Comparison of ENCODE assay signal across 21 cellular contexts in genomic region chr6:78861509-78861908, GRCh38. TPM values are rescaled to one million over a fixed set of nuclear protein-coding genes. Genes with fewer than 3 reads are reported as not detected.
A peak's percentile ranks its signal among the peaks of the same experiment; 100 is the strongest.
DNase-seq lines count a peak whose midpoint lies in the region; ATAC-seq, FAIRE-seq and TF ChIP-seq lines count a peak whose summit lies in the region.
"Had no signal": no experiment of that assay in that cellular context is flagged by ENCODE, and none has a peak within 500 bp of the region (broad histone marks: within the 10 kb centered on the region; RNA-seq: fewer than 3 reads in every experiment).

No MANE protein-coding gene starts in this region.

- TF ChIP-seq CTCF in HepG2 (CRISPR knock-in tag; IDR thresholded peaks at IDR 0.05) (peak; percentile 36; the same call in 1 of the 2 replicates), right lobe of liver (IDR thresholded peaks at IDR 0.05) (no peak), OCI-LY7 (conservative IDR thresholded peaks at IDR 0.05; ENCODE audit: low read length) (peak; percentile 57), epithelial cell of esophagus (IDR thresholded peaks at IDR 0.05; ENCODE audit: insufficient read depth, low read depth, low read length, missing control alignments) (peak; percentile 37)

- TF ChIP-seq POLR2A in HepG2 (IDR thresholded peaks at IDR 0.05; ENCODE audit: insufficient read depth in 1 of 2, low read depth in 2 of 2, low read length in 2 of 2) = no peak
- TF ChIP-seq POLR2A in right lobe of liver (IDR thresholded peaks at IDR 0.05) = no peak

- H3K79me2 ChIP-seq in HepG2 (ENCODE audit: insufficient read depth, low read length) (no peaks in the 10 kb centered on the region), OCI-LY7 (ENCODE audit: insufficient read depth, low read depth, low read length) (peaks cover 6% of the 10 kb centered on the region; the same call in 1 of the 2 replicates), mesendoderm (ENCODE audit: control insufficient read depth, insufficient read depth, low read length) (no peaks in the 10 kb centered on the region)

- no peaks in the 10 kb centered on the region for H3K36me3 ChIP-seq in HepG2 (replicated peaks in 1 of 2; ENCODE audit: control insufficient read depth in 1 of 2, insufficient read depth in 2 of 2, low read length in 2 of 2)
- no peaks in the 10 kb centered on the region for H3K36me3 ChIP-seq in right lobe of liver
- H3K36me3 ChIP-seq in OCI-LY7 (ENCODE audit: insufficient read depth, low read length) = no peaks in the 10 kb centered on the region
- H3K36me3 ChIP-seq in mesendoderm (ENCODE audit: control insufficient read depth, insufficient read depth, low read length) = no peaks in the 10 kb centered on the region
- H3K36me3 ChIP-seq: neutrophil, vagina had no signal

- peak; percentile 97 for ATAC-seq in HepG2
- no peak for ATAC-seq in right lobe of liver
- ATAC-seq: Right ventricle myocardium inferior, sciatic nerve, T-helper 17 cell had no signal

- WGBS in HepG2 (ENCODE audit: low lambda C conversion rate) = 8% methylated on average over 2 of the region's 2 CpGs
- WGBS in right lobe of liver (ENCODE audit: insufficient coverage, low coverage, low lambda C conversion rate, missing lambda C conversion rate) = 62% methylated on average over 2 of the region's 2 CpGs
- no CpG with 5 or more reads among the region's 2 CpGs for WGBS in mesendoderm (ENCODE audit: extremely low coverage, insufficient coverage, low lambda C conversion rate)

- H2BK120ac ChIP-seq in mesendoderm (ENCODE audit: low read depth, low read length) = no peak overlapping the region

- BruUV-seq in HepG2 (replicated peaks; lab: Mats Ljungman, UMichigan) = no TSS peak
- BruUV-seq in OCI-LY7 (replicated peaks; lab: Mats Ljungman, UMichigan) = no TSS peak

- peaks cover 11% of the 10 kb centered on the region for H3K4me1 ChIP-seq in HepG2 (ENCODE audit: insufficient read depth, low read length)
- peaks cover 0 to 1% (median 0%) of the 10 kb centered on the region in 4 donors for H3K4me1 ChIP-seq in right lobe of liver
- peaks cover 6% of the 10 kb centered on the region for H3K4me1 ChIP-seq in OCI-LY7 (ENCODE audit: insufficient read depth, low read length, poor library complexity, severe bottlenecking)
- no peaks in the 10 kb centered on the region for H3K4me1 ChIP-seq in mesendoderm (ENCODE audit: control insufficient read depth, low read depth, low read length)
- H3K4me1 ChIP-seq: vagina had no signal

- no peak overlapping the region for H3K56ac ChIP-seq in mesendoderm (ENCODE audit: low read length)

- H3K4me2 ChIP-seq in HepG2 (ENCODE audit: low read depth, low read length) (no peak overlapping the region), OCI-LY7 (ENCODE audit: low read length) (no peak overlapping the region), mesendoderm (ENCODE audit: low read length) (no peak overlapping the region)

- H3K4me3 ChIP-seq in HepG2 (replicated peaks in 1 of 3; ENCODE audit: insufficient read depth in 1 of 3, low read depth in 2 of 3, low read length in 3 of 3) (no peak overlapping the region), right lobe of liver (no peak overlapping the region), OCI-LY7 (ENCODE audit: low read depth, low read length, poor library complexity, severe bottlenecking) (no peak overlapping the region), epithelial cell of esophagus (ENCODE audit: low read length) (no peak overlapping the region), mesendoderm (ENCODE audit: low read length) (no peak overlapping the region)
- H3K4me3 ChIP-seq: vagina had no signal

- no peak for TF ChIP-seq RAD21 in HepG2 (CRISPR knock-in tag; IDR thresholded peaks at IDR 0.05)

- in situ Hi-C loops in HepG2 (cut with HindIII; ENCODE audit: extremely low pct_ligation_motif_present, low pct_unique_long_range_greater_than_20kb) = no loop called here

- H2BK5ac ChIP-seq in mesendoderm (ENCODE audit: low read length) = no peak overlapping the region

- POLR2A ChIA-PET in HepG2 (lab: Yijun Ruan, JAX) (no interaction called here), OCI-LY7 (lab: Charles Lee) (interaction anchor here (1.2 kb wide), 1 partner anchor 12 kb away, joined by 3 read pairs; no protein-coding TSS in a partner anchor)

- H3K4ac ChIP-seq in mesendoderm (ENCODE audit: low read depth, low read length) = no peak overlapping the region

- no peak overlapping the region for H3K23ac ChIP-seq in mesendoderm (ENCODE audit: low read length)

- H4K20me1 ChIP-seq in HepG2 (ENCODE audit: insufficient read depth, low read length) (no peaks in the 10 kb centered on the region), OCI-LY7 (ENCODE audit: insufficient read depth, low read length) (no peaks in the 10 kb centered on the region)

- DNase-seq in HepG2 (ENCODE audit: low spot score) (peak; percentile 41), right lobe of liver (no peak), OCI-LY7 (ENCODE audit: low spot score) (peak; percentile 9), epithelial cell of esophagus (ENCODE audit: low read depth) (peak; percentile 8), urothelium cell line (ENCODE audit: low spot score) (peak; percentile 4), mesendoderm (no peak), T-helper 2 cell (no peak), HCEC 1CT (no peak)
- DNase-seq: activated CD4-positive, alpha-beta T cell treated with anti-CD3 and anti-CD28 coated beads for 1 hour; CD4-positive, CD25-positive, alpha-beta regulatory T cell; central memory CD4-positive, alpha-beta T cell; effector CD8-positive, alpha-beta T cell; hippocampal formation; kidney glomerular epithelial cell; NCI-H1048; NCI-H748 treated with DMSO at 0.1 percent for 48 hours; T-helper 17 cell had no signal

- no peak overlapping the region for H4K8ac ChIP-seq in mesendoderm (ENCODE audit: low read depth, low read length)

- H2BK15ac ChIP-seq in mesendoderm (replicated peaks; ENCODE audit: low read depth) = no peak overlapping the region

- no peak overlapping the region for H3K18ac ChIP-seq in mesendoderm (ENCODE audit: low read length)

- H3K9ac ChIP-seq in HepG2 (ENCODE audit: insufficient read depth, low read depth, low read length) (no peak overlapping the region), mesendoderm (ENCODE audit: low read length) (no peak overlapping the region)

- H3K27ac ChIP-seq in HepG2 (ENCODE audit: extremely low read length, insufficient read depth, low read length) (no peak overlapping the region), right lobe of liver (no peak overlapping the region), OCI-LY7 (ENCODE audit: low read depth, low read length, poor library complexity, severe bottlenecking) (no peak overlapping the region), mesendoderm (ENCODE audit: low read depth, low read length) (no peak overlapping the region)
- H3K27ac ChIP-seq: neutrophil, vagina had no signal

- H3K9me2 ChIP-seq in OCI-LY7 (ENCODE audit: insufficient read depth, low read length) = no peaks in the 10 kb centered on the region

- no peak for FAIRE-seq in HepG2 (lab: Jason Lieb, UNC)
- FAIRE-seq in urothelium cell line (lab: Jason Lieb, UNC) = no peak

- H2AFZ ChIP-seq in HepG2 (ENCODE audit: low read length) (no peak overlapping the region), OCI-LY7 (ENCODE audit: low read length) (no peak overlapping the region)

- no peaks in the 10 kb centered on the region for H3K27me3 ChIP-seq in HepG2 (ENCODE audit: control insufficient read depth in 1 of 2, insufficient read depth in 2 of 2, low read length in 2 of 2)
- no peaks in the 10 kb centered on the region for H3K27me3 ChIP-seq in right lobe of liver
- H3K27me3 ChIP-seq in mesendoderm (ENCODE audit: insufficient read depth, low read length, poor library complexity) = no peaks in the 10 kb centered on the region
- H3K27me3 ChIP-seq: neutrophil, vagina had no signal

- no peak overlapping the region for H4K5ac ChIP-seq in mesendoderm (ENCODE audit: low read length)

- no peak for TF ChIP-seq EP300 in HepG2 (IDR thresholded peaks at IDR 0.05; ENCODE audit: low read depth in 2 of 2, low read length in 2 of 2)
- TF ChIP-seq EP300 in HepG2 (CRISPR knock-in tag; IDR thresholded peaks at IDR 0.05; ENCODE audit: borderline replicate concordance) = no peak

- no peaks in the 10 kb centered on the region for H3K9me3 ChIP-seq in HepG2 (ENCODE audit: low read length)
- no peaks in the 10 kb centered on the region for H3K9me3 ChIP-seq in right lobe of liver
- H3K9me3 ChIP-seq in OCI-LY7 (ENCODE audit: low read length) = no peaks in the 10 kb centered on the region
- H3K9me3 ChIP-seq: neutrophil, vagina had no signal

- no peaks in the 10 kb centered on the region for H3K79me1 ChIP-seq in mesendoderm (ENCODE audit: low read length)

- no peak overlapping the region for H2AK5ac ChIP-seq in mesendoderm (ENCODE audit: low read length)

- intact Hi-C loops in HepG2 (cut with micrococcal nuclease; ENCODE audit: unreplicated experiment) (loop anchor here (10.0 kb wide), 1 partner anchor 213 kb away; the partner anchor contains the start of gene PHIP), right lobe of liver (cut with DNase I) (no loop called here), OCI-LY7 (cut with micrococcal nuclease; ENCODE audit: unreplicated experiment) (no loop called here)

- CTCF ChIA-PET in HepG2 (lab: Yijun Ruan, JAX; ENCODE audit: low intra/inter-chr PET ratio, low total read pairs) (no interaction called here), OCI-LY7 (lab: Charles Lee; ENCODE audit: unreplicated experiment) (no interaction called here)

RNA-seq across cellular contexts. Expression of gene IRAK1BP1, which starts 5.8 kb away (rescaled TPM):
- total RNA-seq in HepG2 (2016; rRNA removed; fragmentation: Illumina TruSeq; extraction: Trizol) (1.5 and 1.9 TPM in 2 replicates), right lobe of liver (1 to 10 TPM in 4 of 6 experiments, under 1 TPM in 2; 0.49 to 1.2 (median 1.1) TPM), OCI-LY7 (2022) (8.1 and 9.4 TPM in 2 replicates)
- total RNA-seq in HepG2 (2016; cell fraction: cytosol; rRNA removed; fragmentation: Illumina TruSeq; extraction: Trizol; ENCODE audit: low read depth) = 0.62 and 0.71 TPM in 2 replicates
- 2.0 and 2.1 TPM in 2 replicates for total RNA-seq in HepG2 (2016; cell fraction: insoluble cytoplasmic fraction; rRNA removed; fragmentation: Illumina TruSeq; extraction: Trizol)
- total RNA-seq in HepG2 (2016; cell fraction: membrane; rRNA removed; fragmentation: Illumina TruSeq; extraction: Trizol) = 0.96 and 1.2 TPM in 2 replicates
- total RNA-seq in HepG2 (2016; cell fraction: nucleus; rRNA removed; fragmentation: Illumina TruSeq; extraction: Trizol) = 3.3 and 4.1 TPM in 2 replicates
- 0.68 and 0.86 TPM in 2 replicates for polyA plus RNA-seq in HepG2 (2011; rRNA removed)
- 0.32 and 0.36 TPM in 2 replicates for polyA plus RNA-seq in HepG2 (2011; cell fraction: cytosol; rRNA removed)
- polyA plus RNA-seq in HepG2 (2011; cell fraction: nucleus; rRNA removed) = 0.50 and 0.69 TPM in 2 replicates
- polyA plus RNA-seq in HepG2 (2012) = 0.43 and 0.71 TPM in 2 replicates
- polyA plus RNA-seq in HepG2 (2016; cell fraction: cytosol; fragmentation: Illumina TruSeq; extraction: Trizol; ENCODE audit: low read depth) = 0.35 and 0.50 TPM in 2 replicates
- polyA plus RNA-seq in HepG2 (2016; cell fraction: insoluble cytoplasmic fraction; fragmentation: Illumina TruSeq; extraction: Trizol; ENCODE audit: low read depth) = 1.5 and 1.9 TPM in 2 replicates
- 0.60 and 0.72 TPM in 2 replicates for polyA plus RNA-seq in HepG2 (2016; cell fraction: membrane; fragmentation: Illumina TruSeq; extraction: Trizol; ENCODE audit: low read depth)
- 2.0 and 2.4 TPM in 2 replicates for polyA plus RNA-seq in HepG2 (2016; cell fraction: nucleus; fragmentation: Illumina TruSeq; extraction: Trizol; ENCODE audit: insufficient read depth, low read depth)
- polyA minus RNA-seq in HepG2 (2011; rRNA and poly(A)+ RNA removed; ENCODE audit: low replicate concordance) = 0.76 and 3.2 TPM in 2 replicates
- polyA minus RNA-seq in HepG2 (2011; cell fraction: cytosol; rRNA and poly(A)+ RNA removed) = 0.40 and 0.53 TPM in 2 replicates
- 3.7 and 5.0 TPM in 2 replicates for polyA minus RNA-seq in HepG2 (2011; cell fraction: nucleus; rRNA and poly(A)+ RNA removed)
- total RNA-seq in OCI-LY7 (2014; rRNA removed; shearing (Covaris generic)) = 5.9 and 7.6 TPM in 2 replicates
- 3.7 TPM for polyA plus RNA-seq in mesendoderm (2013, experiment 1 of 2)
- 3.8 TPM for polyA plus RNA-seq in mesendoderm (2013, experiment 2 of 2)

Comparison
In these comparisons a context has a peak if more than half of its experiments do, and no peak if none do; other contexts are left out.
1. DNase-seq: peak in HepG2 (single experiment), OCI-LY7 (single experiment), epithelial cell of esophagus (single experiment) and urothelium cell line (single experiment); none in right lobe of liver (0 of 3), mesendoderm (single experiment), T-helper 2 cell (0 of 5) and HCEC 1CT (single experiment).
2. CTCF ChIP-seq: peak in HepG2 (single experiment), OCI-LY7 (single experiment) and epithelial cell of esophagus (single experiment); none in right lobe of liver (0 of 4).